ENCODE assay signal across 10 cellular contexts in genomic region chr19:17999685-18000479, GRCh38. TPM values are rescaled to one million over a fixed set of nuclear protein-coding genes. Genes with fewer than 3 reads are reported as not detected.
DNase-seq lines count a peak whose midpoint lies in the region; ATAC-seq and TF ChIP-seq lines count a peak whose summit lies in the region.
"Had no signal": no experiment of that assay in that cellular context is flagged by ENCODE, and none has a peak within 500 bp of the region (broad histone marks: within the 10 kb centered on the region; RNA-seq: fewer than 3 reads in every experiment).

No MANE protein-coding gene starts in this region.

- no peaks in the 10 kb centered on the region for H4K20me1 ChIP-seq in PC-3 (ENCODE audit: low read length)

- ATAC-seq in CD8-positive, alpha-beta T cell, result no peak
- no peak for ATAC-seq in PC-3
- no peak for ATAC-seq in HG02840 (IDR thresholded peaks at IDR 0.05; ENCODE audit: low FRiP score, unreplicated experiment)

- no peaks in the 10 kb centered on the region for H3K9me2 ChIP-seq in PC-3 (replicated peaks; ENCODE audit: low read length)

- H3K27ac Mint-ChIP-seq in CD8-positive, alpha-beta T cell, result peak overlapping the region; percentile 98

- peak overlapping the region; percentile 33; the same call in 1 of the 2 replicates for H3K9ac ChIP-seq in PC-3 (ENCODE audit: low read length)

- no peaks in the 10 kb centered on the region for H3K27me3 Mint-ChIP-seq in CD8-positive, alpha-beta T cell (ENCODE audit: low read depth)

- peaks cover 6% of the 10 kb centered on the region for H3F3A ChIP-seq in PC-3 (ENCODE audit: low read length, unreplicated experiment)

- intact Hi-C loops in CD8-positive, alpha-beta T cell (cut with DNase I, micrococcal nuclease), result loop anchor here (1.0 to 10.0 kb wide), 8 partner anchors 67 to 545 kb away; partner anchors contain the start of genes CCDC124 (in 1 of the 2), PIK3R2 (in 1 of the 2), RPL18A (in 1 of the 2) and SLC5A5 (in 1 of the 2)
- intact Hi-C loops in PC-3 (cut with micrococcal nuclease) (loop anchor here (5.0 kb wide), 1 partner anchor 128 kb away; the partner anchor contains the start of gene SLC5A5), dorsolateral prefrontal cortex (cut with DNase I) (loop anchor here in 1 of 2 donors (10.0 kb wide), 2 partner anchors 135 to 155 kb away; partner anchors contain the start of gene PIK3R2), prostate gland (cut with DNase I) (loop anchor here (10.0 kb wide), 1 partner anchor 155 kb away; the partner anchor contains the start of gene PIK3R2)

- no peaks in the 10 kb centered on the region for H3K9me3 ChIP-seq in CD8-positive, alpha-beta T cell (ENCODE audit: low read length)
- H3K9me3 ChIP-seq in PC-3 (ENCODE audit: low read length) (no peaks in the 10 kb centered on the region), prostate gland (no peaks in the 10 kb centered on the region)
- H3K9me3 ChIP-seq: HAP-1, pancreas had no signal

- peak overlapping the region; percentile 92 for H3K4me3 Mint-ChIP-seq in CD8-positive, alpha-beta T cell

- H3K27me3 ChIP-seq in CD8-positive, alpha-beta T cell (ENCODE audit: insufficient read depth, low read length), result no peaks in the 10 kb centered on the region
- H3K27me3 ChIP-seq in PC-3 (ENCODE audit: low read length), result no peaks in the 10 kb centered on the region
- no peaks in the 10 kb centered on the region for H3K27me3 ChIP-seq in dorsolateral prefrontal cortex
- H3K27me3 ChIP-seq in prostate gland (replicated peaks; ENCODE audit: insufficient read depth), result no peaks in the 10 kb centered on the region
- H3K27me3 ChIP-seq: pancreas had no signal

- H3K27ac ChIP-seq in CD8-positive, alpha-beta T cell (ENCODE audit: low read depth, low read length), result peak overlapping the region; percentile 94
- peak overlapping the region; percentile 76 for H3K27ac ChIP-seq in PC-3 (ENCODE audit: low read length)
- H3K27ac ChIP-seq in dorsolateral prefrontal cortex, result peak overlapping the region in 55 of 59 donors; percentile 20 to 95 (median 88)
- peak overlapping the region; percentile 83 to 86 for H3K27ac ChIP-seq in prostate gland

- DNase-seq in CD8-positive, alpha-beta T cell, result no peak
- DNase-seq in PC-3, result no peak
- no peak for DNase-seq in dorsolateral prefrontal cortex
- no peak for DNase-seq in prostate gland (ENCODE audit: low spot score)
- no peak for DNase-seq in NCI-H510A (lab: John Stamatoyannopoulos, UW)
- DNase-seq in GF-D8 (lab: John Stamatoyannopoulos, UW), result no peak
- DNase-seq in NCI-H1417 (lab: John Stamatoyannopoulos, UW), result no peak

- TF ChIP-seq POLR2A in prostate gland (IDR thresholded peaks at IDR 0.05), result no peak

- H3K36me3 ChIP-seq in CD8-positive, alpha-beta T cell (ENCODE audit: insufficient read depth, low read length), result no peaks in the 10 kb centered on the region
- H3K36me3 ChIP-seq in PC-3 (ENCODE audit: low read depth, low read length) (no peaks in the 10 kb centered on the region), prostate gland (no peaks in the 10 kb centered on the region)
- H3K36me3 ChIP-seq: HAP-1, pancreas had no signal

- peak overlapping the region; percentile 75 for H3K4me2 ChIP-seq in PC-3 (ENCODE audit: low read length)

- no peaks in the 10 kb centered on the region for H3K9me3 Mint-ChIP-seq in CD8-positive, alpha-beta T cell

- peaks cover 31% of the 10 kb centered on the region for H3K4me1 Mint-ChIP-seq in CD8-positive, alpha-beta T cell (ENCODE audit: low read depth)

- WGBS in prostate gland, result 88% methylated on average over 21 of the region's 21 CpGs

- H3K36me3 Mint-ChIP-seq in CD8-positive, alpha-beta T cell, result peaks cover 8% of the 10 kb centered on the region

- peak overlapping the region; percentile 53 for H3K4me3 ChIP-seq in CD8-positive, alpha-beta T cell (ENCODE audit: low read depth, low read length)
- H3K4me3 ChIP-seq in PC-3 (ENCODE audit: low read length) (peak overlapping the region; percentile 35; the same call in 1 of the 2 replicates), dorsolateral prefrontal cortex (peak overlapping the region in 5 of 59 donors; percentile 55 to 74 (median 67)), prostate gland (no peak overlapping the region)

- no peak for TF ChIP-seq CTCF in CD8-positive, alpha-beta T cell (IDR thresholded peaks at IDR 0.05)
- TF ChIP-seq CTCF in PC-3 (conservative IDR thresholded peaks at IDR 0.05; ENCODE audit: low read depth, low read length) (no peak), dorsolateral prefrontal cortex (IDR thresholded peaks at IDR 0.05 in 54 of 56, conservative IDR thresholded peaks at IDR 0.05 in 2 of 56; ENCODE audit: low read depth in 1 of 56, partially characterized antibody in 56 of 56) (no peak), prostate gland (IDR thresholded peaks at IDR 0.05) (no peak)

- TSS peak; percentile 66 for BruUV-seq in PC-3 (replicated peaks; lab: Mats Ljungman, UMichigan)

- H3K4me1 ChIP-seq in CD8-positive, alpha-beta T cell (ENCODE audit: insufficient read depth, low read length), result peaks cover 29% of the 10 kb centered on the region
- H3K4me1 ChIP-seq in PC-3 (ENCODE audit: insufficient read depth, low read length) (peaks cover 20% of the 10 kb centered on the region), prostate gland (replicated peaks) (no peaks in the 10 kb centered on the region)
- H3K4me1 ChIP-seq: pancreas had no signal

- CTCF ChIA-PET in CD8-positive, alpha-beta T cell (lab: Charles Lee), result interaction anchor here (1.5 to 20.0 kb wide), 3 partner anchors 27 to 99 kb away, joined by 4 to 510 read pairs (median 4); partner anchors contain the start of gene CCDC124
- CTCF ChIA-PET in PC-3 (lab: Charles Lee), result interaction anchor here (0.6 kb wide), 2 partner anchors 141 to 168 kb away, joined by 3 to 31 read pairs; no protein-coding TSS in a partner anchor

- peak overlapping the region; percentile 59; the same call in 1 of the 2 replicates for H2AFZ ChIP-seq in PC-3 (ENCODE audit: low read length)

- POLR2A ChIA-PET in CD8-positive, alpha-beta T cell (lab: Charles Lee), result interaction anchor here (0.6 to 3.4 kb wide), 14 partner anchors 45 to 281 kb away, joined by 3 to 27 read pairs (median 6); partner anchors contain the start of genes CCDC124, FCHO1, JUND and PIK3R2
- POLR2A ChIA-PET in PC-3 (lab: Charles Lee; ENCODE audit: unreplicated experiment), result no interaction called here

- H3K79me2 ChIP-seq in PC-3 (ENCODE audit: low read length), result peaks cover 21% of the 10 kb centered on the region

RNA-seq across cellular contexts. Expression of gene ARRDC2, which starts 8.1 kb away (rescaled TPM):
- 100 to 1,000 TPM; 288 to 303 TPM for total RNA-seq in CD8-positive, alpha-beta T cell
- total RNA-seq in PC-3 (2014; rRNA removed) (27.7 and 38.5 TPM in 2 replicates), dorsolateral prefrontal cortex (100 to 1,000 TPM in 10 of 120 experiments, 10 to 100 TPM in 110; 17.5 to 207 (median 47.3) TPM), prostate gland (10 to 100 TPM; 57.1 to 75.9 TPM)

RNA-seq across cellular contexts. Expression of gene KCNN1, which starts 33.0 kb away (rescaled TPM):
- not detected for total RNA-seq in CD8-positive, alpha-beta T cell
- total RNA-seq in PC-3 (2014; rRNA removed) (not detected in 2 replicates), dorsolateral prefrontal cortex (100 to 1,000 TPM in 5 of 120 experiments, 10 to 100 TPM in 115; 21.3 to 177 (median 74.4) TPM), prostate gland (1 to 10 TPM in 1 of 2 donors, under 1 TPM in 1; 0.36 to 5.6 TPM)

Comparison
In these comparisons a context has a peak if more than half of its experiments do, and no peak if none do; other contexts are left out.
1. H3K4me3 ChIP-seq: peak in CD8-positive, alpha-beta T cell (single experiment) and PC-3 (single experiment); none in prostate gland (0 of 2).
2. Peak in every context shown above with its lines, with median percentiles within 50 percentile points of each other: H3K27ac ChIP-seq.